9 cellular contexts compared by ENCODE assay signal in the genomic region with DNA sequence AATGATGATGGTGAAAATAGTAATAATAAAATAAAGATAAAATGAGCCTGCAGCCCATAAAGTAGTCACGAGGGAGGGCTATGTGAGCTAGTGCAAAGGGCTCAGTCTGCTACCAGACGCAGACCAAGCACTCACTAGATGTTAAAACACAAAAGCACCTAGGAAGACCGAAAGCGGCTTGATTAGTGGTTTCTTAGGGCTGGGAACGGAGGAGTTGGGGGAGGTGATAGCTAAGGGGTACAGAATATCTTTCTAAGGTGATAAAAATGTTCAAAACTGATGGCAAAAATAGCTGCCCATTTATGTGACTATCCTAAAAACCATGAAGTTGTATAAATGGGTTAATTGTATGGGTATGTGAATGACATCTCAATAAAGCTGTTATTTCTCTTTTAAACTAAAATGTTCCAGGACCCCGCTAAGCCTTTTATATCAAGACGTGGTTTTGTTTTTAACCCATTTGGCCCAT. TPM values are rescaled to one million over a fixed set of nuclear protein-coding genes. Genes with fewer than 3 reads are reported as not detected.
DNase-seq lines count a peak whose midpoint lies in the region; ATAC-seq and TF ChIP-seq lines count a peak whose summit lies in the region.
"Had no signal": no experiment of that assay in that cellular context is flagged by ENCODE, and none has a peak within 500 bp of the region (broad histone marks: within the 10 kb centered on the region; RNA-seq: fewer than 3 reads in every experiment).

No MANE protein-coding gene starts in this region.

- no peaks in the 10 kb centered on the region for H3K9me3 Mint-ChIP-seq in chondrocyte (ENCODE audit: low read depth)

- WGBS in thyroid gland, 2 donors = 83 to 89% methylated on average over 7 of the region's 7 CpGs

- H3K4me1 Mint-ChIP-seq in chondrocyte (ENCODE audit: low read depth) = peaks cover 100% of the 10 kb centered on the region

- no peak for ATAC-seq in GM19324 (IDR thresholded peaks at IDR 0.05; ENCODE audit: low FRiP score, unreplicated experiment)
- no peak for ATAC-seq in GM19351 (IDR thresholded peaks at IDR 0.05; ENCODE audit: unreplicated experiment)

- H3K27ac ChIP-seq in RWPE1 (peak overlapping the region; percentile 95), mucosa of rectum (ENCODE audit: low read depth in 2 of 2, low read length in 2 of 2) (peak overlapping the region; percentile 78 to 92), thyroid gland (peak overlapping the region; percentile 48 to 74 (median 70))

- H3K27me3 ChIP-seq in mucosa of rectum (ENCODE audit: control insufficient read depth in 2 of 2, insufficient read depth in 2 of 2, low read length in 2 of 2) = no peaks in the 10 kb centered on the region
- H3K27me3 ChIP-seq in thyroid gland = no peaks in the 10 kb centered on the region

- H3K4me3 Mint-ChIP-seq in chondrocyte (ENCODE audit: unreplicated experiment) = peak overlapping the region; percentile 50

- no peaks in the 10 kb centered on the region for H3K9me3 ChIP-seq in mucosa of rectum (ENCODE audit: control insufficient read depth in 2 of 2, low read length in 2 of 2)
- H3K9me3 ChIP-seq in thyroid gland = no peaks in the 10 kb centered on the region

- H3K36me3 Mint-ChIP-seq in chondrocyte (ENCODE audit: low read depth) = peaks cover 18% of the 10 kb centered on the region

- no peak for TF ChIP-seq POLR2A in thyroid gland (IDR thresholded peaks at IDR 0.05)

- H3K9ac ChIP-seq in mucosa of rectum (ENCODE audit: low read depth in 1 of 2, low read length in 2 of 2) = peak overlapping the region in 1 of 2 donors; percentile 68

- TF ChIP-seq CTCF in RWPE1 (conservative IDR thresholded peaks at IDR 0.05; ENCODE audit: low read depth) (no peak), chondrocyte (IDR thresholded peaks at IDR 0.05) (no peak), thyroid gland (IDR thresholded peaks at IDR 0.05) (no peak)

- DNase-seq in RWPE1 (ENCODE audit: low spot score) = no peak
- DNase-seq in chondrocyte (ENCODE audit: low spot score) = no peak
- no peak for DNase-seq in thyroid gland
- DNase-seq in NCI-H146 (lab: John Stamatoyannopoulos, UW) = no peak
- DNase-seq: cortex of kidney, GF-D8 had no signal

- H3K36me3 ChIP-seq in mucosa of rectum (ENCODE audit: control insufficient read depth in 2 of 2, insufficient read depth in 2 of 2, low read length in 2 of 2) (peaks cover 0 to 3% of the 10 kb centered on the region in 2 donors), thyroid gland (no peaks in the 10 kb centered on the region)

- POLR2A ChIA-PET in RWPE1 (lab: Yijun Ruan, JAX; ENCODE audit: low non-redundant PET) = no interaction called here

- H3K4me3 ChIP-seq in mucosa of rectum (ENCODE audit: low read length in 2 of 2) (no peak overlapping the region), thyroid gland (replicated peaks in 1 of 3) (no peak overlapping the region)

- intact Hi-C loops in thyroid gland (cut with DNase I) = no loop called here

- CTCF ChIA-PET in RWPE1 (lab: Yijun Ruan, JAX) = interaction anchor here (1.0 to 1.6 kb wide), 3 partner anchors 26 to 151 kb away, joined by 3 to 4 read pairs (median 3); no protein-coding TSS in a partner anchor

- peak overlapping the region; percentile 96 for H3K27ac Mint-ChIP-seq in chondrocyte (ENCODE audit: unreplicated experiment)

- H3K4me1 ChIP-seq in mucosa of rectum (ENCODE audit: control insufficient read depth in 2 of 2, insufficient read depth in 2 of 2, low read length in 2 of 2) (peaks cover 56 to 60% of the 10 kb centered on the region in 2 donors), thyroid gland (peaks cover 25 to 60% of the 10 kb centered on the region in 2 donors)

- H3K27me3 Mint-ChIP-seq in chondrocyte (ENCODE audit: low read depth) = no peaks in the 10 kb centered on the region

RNA-seq across cellular contexts. Expression of gene ACTN1, which starts 39.6 kb away (rescaled TPM):
- 808 to 1,105 TPM (median 1,102 TPM) in 3 replicates for total RNA-seq in chondrocyte
- 10 to 100 TPM; 48.1 to 90.4 (median 64.8) TPM for total RNA-seq in thyroid gland
